Comparison of ENCODE assay signal across 21 cellular contexts in genomic region chr7:128876978-128877755, GRCh38. TPM values are rescaled to one million over a fixed set of nuclear protein-coding genes. Genes with fewer than 3 reads are reported as not detected.
DNase-seq lines count a peak whose midpoint lies in the region; ATAC-seq and TF ChIP-seq lines count a peak whose summit lies in the region.
"Had no signal": no experiment of that assay in that cellular context is flagged by ENCODE, and none has a peak within 500 bp of the region (broad histone marks: within the 10 kb centered on the region; RNA-seq: fewer than 3 reads in every experiment).

No MANE protein-coding gene starts in this region.

- no peaks in the 10 kb centered on the region for H3K9me3 ChIP-seq in BLaER1 treated with 17β-estradiol and CSF1 and Interleukin-3, amounts not matched to agents 10 nM and 100 nM (replicated peaks in 1 of 11)
- no peaks in the 10 kb centered on the region for H3K9me3 ChIP-seq in trophoblast cell (ENCODE audit: insufficient read depth, low read depth, low read length)
- H3K9me3 ChIP-seq: A549 had no signal

- no peaks in the 10 kb centered on the region for H3K79me2 ChIP-seq in trophoblast cell (ENCODE audit: control insufficient read depth, insufficient read depth, low read length, poor library complexity)

- peak; percentile 36 for DNase-seq in Right ventricle myocardium superior
- DNase-seq in left cardiac atrium: no peak
- DNase-seq in chondrocyte (ENCODE audit: low spot score): peak; percentile 89
- no peak for DNase-seq in trophoblast cell
- DNase-seq in activated CD8-positive, alpha-beta memory T cell treated with anti-CD3 and anti-CD28 coated beads, Interleukin-2, amount 50 U/mL, for 48 hours: no peak
- DNase-seq: DMS 273 treated with DMSO at 0.1 percent for 48 hours, GF-D8, HFFc6, KG1, NCI-H1048, NCI-H146, NCI-H2081, NCI-H510A, NCI-H82, SHP77 treated with DMSO at 0.1 percent for 48 hours had no signal

- H3K9ac ChIP-seq in BLaER1 treated with 17β-estradiol and CSF1 and Interleukin-3, amounts not matched to agents 10 nM and 100 nM: peak overlapping the region in 3 of 11 experiments; percentile 9 to 34 (median 21); a peak in 3 of 22 replicates
- no peak overlapping the region for H3K9ac ChIP-seq in trophoblast cell (ENCODE audit: low read length)

- TF ChIP-seq CTCF in chondrocyte (IDR thresholded peaks at IDR 0.05): no peak

- no peaks in the 10 kb centered on the region for H3K36me3 ChIP-seq in BLaER1 treated with 17β-estradiol and CSF1 and Interleukin-3, amounts not matched to agents 10 nM and 100 nM
- H3K36me3 ChIP-seq in trophoblast cell (ENCODE audit: control insufficient read depth in 1 of 2, insufficient read depth in 2 of 2, low read length in 2 of 2): no peaks in the 10 kb centered on the region

- H3K36me3 Mint-ChIP-seq in chondrocyte (ENCODE audit: low read depth): no peaks in the 10 kb centered on the region
- H3K36me3 Mint-ChIP-seq: CD14-positive monocyte had no signal

- H3K4me1 ChIP-seq in BLaER1 treated with 17β-estradiol and CSF1 and Interleukin-3, amounts not matched to agents 10 nM and 100 nM: peaks cover 0 to 18% (median 14%) of the 10 kb centered on the region in 10 experiments; a peak in 9 of 20 replicates
- H3K4me1 ChIP-seq in trophoblast cell (ENCODE audit: control insufficient read depth in 1 of 2, insufficient read depth in 2 of 2, low read length in 2 of 2): peaks cover 21 to 25% of the 10 kb centered on the region in 2 experiments
- H3K4me1 ChIP-seq: A549 had no signal

- no peak overlapping the region for H2BK12ac ChIP-seq in trophoblast cell (ENCODE audit: low read length)

- H3K27me3 ChIP-seq in BLaER1 treated with 17β-estradiol and CSF1 and Interleukin-3, amounts not matched to agents 10 nM and 100 nM: no peaks in the 10 kb centered on the region
- H3K27me3 ChIP-seq in trophoblast cell (ENCODE audit: insufficient read depth, low read length): no peaks in the 10 kb centered on the region

- H3K27ac ChIP-seq in BLaER1 treated with 17β-estradiol and CSF1 and Interleukin-3, amounts not matched to agents 10 nM and 100 nM: no peak overlapping the region
- H3K27ac ChIP-seq in trophoblast cell (ENCODE audit: low read depth, low read length): no peak overlapping the region
- H3K27ac ChIP-seq: A549 had no signal

- H3K27me3 Mint-ChIP-seq in chondrocyte (ENCODE audit: low read depth): peaks cover 2% of the 10 kb centered on the region

- intact Hi-C loops in Right ventricle myocardium superior (cut with DNase I): no loop called here
- intact Hi-C loops in left cardiac atrium (cut with DNase I): no loop called here

- H4K20me1 ChIP-seq in BLaER1 treated with 17β-estradiol and CSF1 and Interleukin-3, amounts not matched to agents 10 nM and 100 nM: peaks cover 0 to 25% (median 0%) of the 10 kb centered on the region in 11 experiments; a peak in 1 of 22 replicates

- no peak overlapping the region for H2BK120ac ChIP-seq in trophoblast cell (ENCODE audit: insufficient read depth, low read length, poor library complexity)

- H3K4me3 Mint-ChIP-seq in chondrocyte (ENCODE audit: unreplicated experiment): no peak overlapping the region
- H3K4me3 Mint-ChIP-seq: CD14-positive monocyte, HFFc6 had no signal

- H2AFZ ChIP-seq in trophoblast cell (ENCODE audit: insufficient read depth, low read length, poor library complexity): no peak overlapping the region

- no peak overlapping the region for H2BK5ac ChIP-seq in trophoblast cell (ENCODE audit: low read depth, low read length, poor library complexity)

- H3K79me1 ChIP-seq in trophoblast cell (ENCODE audit: low read length): peaks cover 13% of the 10 kb centered on the region

- no peak overlapping the region for H3K4ac ChIP-seq in trophoblast cell (ENCODE audit: low read depth, low read length)

- H3K27ac Mint-ChIP-seq in chondrocyte (ENCODE audit: unreplicated experiment): no peak overlapping the region
- H3K27ac Mint-ChIP-seq: CD14-positive monocyte, HFFc6 had no signal

- H3K4me2 ChIP-seq in BLaER1 treated with 17β-estradiol and CSF1 and Interleukin-3, amounts not matched to agents 10 nM and 100 nM: peak overlapping the region in 7 of 11 experiments; percentile 22 to 48 (median 46); a peak in 10 of 22 replicates
- H3K4me2 ChIP-seq in trophoblast cell (ENCODE audit: low read length): no peak overlapping the region
- H3K4me2 ChIP-seq: A549 had no signal

- H3K23ac ChIP-seq in trophoblast cell (ENCODE audit: low read length): no peak overlapping the region

- H3K18ac ChIP-seq in trophoblast cell (ENCODE audit: low read length): no peak overlapping the region

- H3K14ac ChIP-seq in trophoblast cell (ENCODE audit: low read length): no peak overlapping the region

- H3K4me3 ChIP-seq in BLaER1 treated with 17β-estradiol and CSF1 and Interleukin-3, amounts not matched to agents 10 nM and 100 nM: no peak overlapping the region
- H3K4me3 ChIP-seq in trophoblast cell (ENCODE audit: low read depth, low read length): no peak overlapping the region
- H3K4me3 ChIP-seq: A549 had no signal

- WGBS in trophoblast cell (ENCODE audit: extremely low coverage, insufficient coverage, insufficient read length): no CpG with 5 or more reads among the region's 32 CpGs

- no peaks in the 10 kb centered on the region for H3K9me3 Mint-ChIP-seq in chondrocyte (ENCODE audit: low read depth)
- H3K9me3 Mint-ChIP-seq: CD14-positive monocyte, HFFc6 had no signal

- no peak overlapping the region for H4K91ac ChIP-seq in trophoblast cell (ENCODE audit: low read depth, low read length)

- no peak overlapping the region for H4K12ac ChIP-seq in trophoblast cell (ENCODE audit: low read depth, low read length)

- ATAC-seq in Right ventricle myocardium superior (ENCODE audit: poor library complexity): no peak
- ATAC-seq in left cardiac atrium: no peak
- ATAC-seq in GM19351 (IDR thresholded peaks at IDR 0.05; ENCODE audit: unreplicated experiment): no peak
- ATAC-seq in esophagus mucosa: no peak
- ATAC-seq: A549 had no signal

- peak overlapping the region; percentile 9 for H2AK5ac ChIP-seq in trophoblast cell (ENCODE audit: low read length)

- no peak overlapping the region for H4K8ac ChIP-seq in trophoblast cell (ENCODE audit: low read depth, low read length)

- H3K4me1 Mint-ChIP-seq in chondrocyte (ENCODE audit: low read depth): no peaks in the 10 kb centered on the region
- H3K4me1 Mint-ChIP-seq: CD14-positive monocyte had no signal

RNA-seq across cellular contexts. Expression of gene ATP6V1F, which starts 14.5 kb away (rescaled TPM):
- total RNA-seq in Right ventricle myocardium superior (119 TPM), left cardiac atrium (100 to 1,000 TPM; 117 to 119 TPM), chondrocyte (139 to 162 TPM (median 154 TPM) in 3 replicates), esophagus mucosa (193 TPM)
- 282 and 295 TPM in 2 replicates for polyA plus RNA-seq in trophoblast cell (2013)

RNA-seq across cellular contexts. Expression of gene KCP, which starts 33.3 kb away (rescaled TPM):
- 0.11 TPM for total RNA-seq in Right ventricle myocardium superior
- under 1 TPM; 0.31 to 0.50 TPM for total RNA-seq in left cardiac atrium
- total RNA-seq in chondrocyte: 1.3 to 1.5 TPM in 2 of 3 replicates, not detected in the other
- 0.41 and 0.42 TPM in 2 replicates for polyA plus RNA-seq in trophoblast cell (2013)
- total RNA-seq in esophagus mucosa: 1.8 TPM
- total RNA-seq: M059J had no signal

RNA-seq across cellular contexts. Expression of gene FLNC, which starts 47.0 kb away (rescaled TPM):
- total RNA-seq in Right ventricle myocardium superior (601 TPM), left cardiac atrium (100 to 1,000 TPM; 226 to 257 TPM), chondrocyte (72.3 to 119 TPM (median 118 TPM) in 3 replicates), esophagus mucosa (2.0 TPM)
- 81.4 and 85.6 TPM in 2 replicates for polyA plus RNA-seq in trophoblast cell (2013)
- polyA plus RNA-seq: CD14-positive monocyte had no signal

Comparison
In these comparisons a context has a peak if more than half of its experiments do, and no peak if none do; other contexts are left out.
1. DNase-seq: peak in Right ventricle myocardium superior (single experiment) and chondrocyte (single experiment); none in left cardiac atrium (single experiment), trophoblast cell (0 of 2) and activated CD8-positive, alpha-beta memory T cell treated with anti-CD3 and anti-CD28 coated beads, Interleukin-2, amount 50 U/mL, for 48 hours (single experiment).
2. RNA of gene FLNC, which starts 47.0 kb away (total RNA-seq): 601 TPM in Right ventricle myocardium superior (single experiment), 226 to 257 TPM in left cardiac atrium and 72.3 to 119 TPM in chondrocyte; 2.0 TPM in esophagus mucosa (single experiment); every median in the first group is over 10 times any median in the second.